Comparison of ENCODE assay signal across 27 cellular contexts in the genomic region with DNA sequence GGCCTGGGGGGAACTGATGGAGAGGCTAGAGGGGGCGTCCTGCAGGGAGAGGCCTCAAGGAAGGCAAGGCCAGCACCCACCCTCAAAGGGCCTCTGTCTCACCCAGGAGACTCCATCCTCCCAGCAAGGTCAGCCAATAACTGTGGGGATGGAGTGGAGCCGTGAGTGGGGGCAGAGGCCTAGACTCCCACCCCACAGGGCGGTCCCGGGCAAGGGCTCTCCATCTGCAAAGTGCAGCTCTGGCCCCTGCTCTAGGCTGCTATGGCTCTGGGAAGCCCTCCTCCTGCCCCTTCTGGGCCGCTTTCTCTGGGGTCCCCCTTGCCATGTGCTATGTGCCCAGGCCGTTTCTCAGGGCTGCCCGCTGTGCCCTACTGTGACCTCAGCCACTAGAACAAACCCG. TPM values are rescaled to one million over a fixed set of nuclear protein-coding genes. Genes with fewer than 3 reads are reported as not detected.
DNase-seq lines count a peak whose midpoint lies in the region; ATAC-seq, FAIRE-seq and TF ChIP-seq lines count a peak whose summit lies in the region.
"Had no signal": no experiment of that assay in that cellular context is flagged by ENCODE, and none has a peak within 500 bp of the region (broad histone marks: within the 10 kb centered on the region; RNA-seq: fewer than 3 reads in every experiment).

No MANE protein-coding gene starts in this region.

- H2AFZ ChIP-seq in HepG2 (ENCODE audit: low read length) = no peak overlapping the region
- H2AFZ ChIP-seq: hepatocyte had no signal

- TF ChIP-seq POLR2A in HepG2 (IDR thresholded peaks at IDR 0.05; ENCODE audit: insufficient read depth in 1 of 2, low read depth in 2 of 2, low read length in 2 of 2) = no peak

- CTCF ChIA-PET in RWPE1 (lab: Yijun Ruan, JAX) (interaction anchor here (2.1 kb wide), 1 partner anchor 53 kb away, joined by 10 read pairs; no protein-coding TSS in a partner anchor), HepG2 (lab: Yijun Ruan, JAX; ENCODE audit: low intra/inter-chr PET ratio, low total read pairs) (no interaction called here)

- in situ Hi-C loops in HepG2 (cut with HindIII; ENCODE audit: extremely low pct_ligation_motif_present, low pct_unique_long_range_greater_than_20kb) = no loop called here

- H3K4me1 ChIP-seq in left ventricle myocardium inferior (peaks cover 36% of the 10 kb centered on the region), HepG2 (ENCODE audit: insufficient read depth, low read length) (peaks cover 22% of the 10 kb centered on the region), thoracic aorta (ENCODE audit: control insufficient read depth in 1 of 2, low read depth in 2 of 2) (no peaks in the 10 kb centered on the region)
- H3K4me1 ChIP-seq: Peyer's patch, uterus had no signal

- ATAC-seq in HepG2 (no peak), thoracic aorta (ENCODE audit: insufficient number of reproducible peaks, low FRiP score, low read depth) (no peak), GM21529 (IDR thresholded peaks at IDR 0.05; ENCODE audit: unreplicated experiment) (no peak)
- ATAC-seq: activated T-cell treated with anti-CD3 and anti-CD28 coated beads, Interleukin-2, amount 50 U/mL, for 72 hours; esophagus mucosa had no signal

- H3K27ac ChIP-seq in left ventricle myocardium inferior (replicated peaks) = peak overlapping the region; percentile 44
- peak overlapping the region; percentile 68 for H3K27ac ChIP-seq in RWPE1
- no peak overlapping the region for H3K27ac ChIP-seq in HepG2 (ENCODE audit: extremely low read length, insufficient read depth, low read length)
- H3K27ac ChIP-seq in thoracic aorta = peak overlapping the region; percentile 21 to 34
- H3K27ac ChIP-seq: hepatocyte, Peyer's patch, uterus had no signal

- intact Hi-C loops in left ventricle myocardium inferior (cut with micrococcal nuclease) = no loop called here
- intact Hi-C loops in cardiac septum (cut with DNase I) = no loop called here
- intact Hi-C loops in HepG2 (cut with micrococcal nuclease; ENCODE audit: unreplicated experiment) = no loop called here

- no peaks in the 10 kb centered on the region for H3K79me2 ChIP-seq in HepG2 (ENCODE audit: insufficient read depth, low read length)
- H3K79me2 ChIP-seq: hepatocyte had no signal

- WGBS in HepG2 (ENCODE audit: low lambda C conversion rate) = 89% methylated on average over 8 of the region's 8 CpGs

- H3K27me3 ChIP-seq in left ventricle myocardium inferior (ENCODE audit: low read depth) = no peaks in the 10 kb centered on the region
- no peaks in the 10 kb centered on the region for H3K27me3 ChIP-seq in HepG2 (ENCODE audit: control insufficient read depth in 1 of 2, insufficient read depth in 2 of 2, low read length in 2 of 2)
- no peaks in the 10 kb centered on the region for H3K27me3 ChIP-seq in thoracic aorta (replicated peaks; ENCODE audit: insufficient read depth)
- H3K27me3 ChIP-seq: hepatocyte, Peyer's patch, uterus had no signal

- H4K20me1 ChIP-seq in HepG2 (ENCODE audit: insufficient read depth, low read length) = no peaks in the 10 kb centered on the region

- no peak overlapping the region for H3K4me3 ChIP-seq in left ventricle myocardium inferior
- H3K4me3 ChIP-seq in HepG2 (replicated peaks in 1 of 3; ENCODE audit: insufficient read depth in 1 of 3, low read depth in 2 of 3, low read length in 3 of 3) = no peak overlapping the region
- no peak overlapping the region for H3K4me3 ChIP-seq in thoracic aorta
- H3K4me3 ChIP-seq: hepatocyte, Peyer's patch, smooth muscle cell, uterus had no signal

- no peak for DNase-seq in left ventricle myocardium inferior
- no peak for DNase-seq in cardiac septum (ENCODE audit: low spot score)
- DNase-seq in RWPE1 (ENCODE audit: low spot score) = no peak
- no peak for DNase-seq in HepG2 (ENCODE audit: low spot score)
- DNase-seq in thoracic aorta (ENCODE audit: low spot score) = no peak
- no peak for DNase-seq in NCI-H146 (lab: John Stamatoyannopoulos, UW)
- no peak for DNase-seq in ureter (ENCODE audit: low spot score)
- DNase-seq: activated CD4-positive, CD25-positive, alpha-beta regulatory T cell; activated CD8-positive, alpha-beta memory T cell treated with anti-CD3 and anti-CD28 coated beads for 24 hours; activated naive CD4-positive, alpha-beta T cell treated with anti-CD3 and anti-CD28 coated beads for 36 hours; activated T-cell treated with anti-CD3 and anti-CD28 coated beads, Interleukin-2, amount 50 U/mL, for 72 hours; anterior cingulate cortex; EL; foreskin melanocyte; immature natural killer cell; NCI-H1436; NCI-H524; NK-92 treated with Interleukin-12 subunit alpha and Interleukin-12 subunit beta, amount 100 ng/mL, for 24 hours; stimulated activated CD4-positive, alpha-beta T cell treated with anti-CD3 and anti-CD28 coated beads, Interleukin-2, amount 100 ng/mL, for 48 hours; T-helper 9 cell; uterus had no signal

- no peak for TF ChIP-seq EP300 in HepG2 (IDR thresholded peaks at IDR 0.05; ENCODE audit: low read depth in 2 of 2, low read length in 2 of 2)
- TF ChIP-seq EP300 in HepG2 (CRISPR knock-in tag; IDR thresholded peaks at IDR 0.05; ENCODE audit: borderline replicate concordance) = no peak

- no peak for TF ChIP-seq RAD21 in HepG2 (CRISPR knock-in tag; IDR thresholded peaks at IDR 0.05)

- no peak for TF ChIP-seq CTCF in left ventricle myocardium inferior (IDR thresholded peaks at IDR 0.05; ENCODE audit: borderline replicate concordance)
- TF ChIP-seq CTCF in RWPE1 (conservative IDR thresholded peaks at IDR 0.05; ENCODE audit: low read depth) = no peak
- no peak for TF ChIP-seq CTCF in HepG2 (CRISPR knock-in tag; IDR thresholded peaks at IDR 0.05)
- no peak for TF ChIP-seq CTCF in thoracic aorta (IDR thresholded peaks at IDR 0.05)

- POLR2A ChIA-PET in RWPE1 (lab: Yijun Ruan, JAX; ENCODE audit: low non-redundant PET) = interaction anchor here (0.6 kb wide), 1 partner anchor 1984 kb away, joined by 3 read pairs; no protein-coding TSS in a partner anchor
- POLR2A ChIA-PET in HepG2 (lab: Yijun Ruan, JAX) = no interaction called here

- no peak for FAIRE-seq in HepG2 (lab: Jason Lieb, UNC)
- FAIRE-seq: D721Med had no signal

- H3K9me3 ChIP-seq in left ventricle myocardium inferior (replicated peaks) = no peaks in the 10 kb centered on the region
- H3K9me3 ChIP-seq in HepG2 (ENCODE audit: low read length) = no peaks in the 10 kb centered on the region
- no peaks in the 10 kb centered on the region for H3K9me3 ChIP-seq in thoracic aorta
- H3K9me3 ChIP-seq: Peyer's patch, uterus had no signal

- peaks cover 94% of the 10 kb centered on the region for H3K36me3 ChIP-seq in left ventricle myocardium inferior
- H3K36me3 ChIP-seq in HepG2 (replicated peaks in 1 of 2; ENCODE audit: control insufficient read depth in 1 of 2, insufficient read depth in 2 of 2, low read length in 2 of 2) = peaks cover 4 to 22% of the 10 kb centered on the region in 2 experiments; a peak in 3 of 5 replicates
- peaks cover 78% of the 10 kb centered on the region for H3K36me3 ChIP-seq in thoracic aorta
- H3K36me3 ChIP-seq: uterus had no signal

- H3K9ac ChIP-seq in HepG2 (ENCODE audit: insufficient read depth, low read depth, low read length) = no peak overlapping the region

- H3K4me2 ChIP-seq in HepG2 (ENCODE audit: low read depth, low read length) = no peak overlapping the region
- H3K4me2 ChIP-seq: hepatocyte, smooth muscle cell had no signal

- no TSS peak for BruUV-seq in HepG2 (replicated peaks; lab: Mats Ljungman, UMichigan)

RNA-seq across cellular contexts. Expression of gene FPGS, which starts 14.0 kb away (rescaled TPM):
- total RNA-seq in left ventricle myocardium inferior = 38.0 TPM
- total RNA-seq in cardiac septum = 36.5 TPM
- 20.3 and 35.6 TPM in 2 replicates for total RNA-seq in HepG2 (2016; rRNA removed; fragmentation: Illumina TruSeq; extraction: Trizol)
- total RNA-seq in HepG2 (2016; cell fraction: cytosol; rRNA removed; fragmentation: Illumina TruSeq; extraction: Trizol; ENCODE audit: low read depth) = 7.4 and 10.3 TPM in 2 replicates
- 18.5 and 37.2 TPM in 2 replicates for total RNA-seq in HepG2 (2016; cell fraction: insoluble cytoplasmic fraction; rRNA removed; fragmentation: Illumina TruSeq; extraction: Trizol)
- 18.1 and 18.9 TPM in 2 replicates for total RNA-seq in HepG2 (2016; cell fraction: membrane; rRNA removed; fragmentation: Illumina TruSeq; extraction: Trizol)
- 26.8 and 31.7 TPM in 2 replicates for total RNA-seq in HepG2 (2016; cell fraction: nucleus; rRNA removed; fragmentation: Illumina TruSeq; extraction: Trizol)
- 36.8 and 41.3 TPM in 2 replicates for polyA plus RNA-seq in HepG2 (2011; rRNA removed)
- polyA plus RNA-seq in HepG2 (2011; cell fraction: cytosol; rRNA removed) = 20.2 and 34.2 TPM in 2 replicates
- 102 and 128 TPM in 2 replicates for polyA plus RNA-seq in HepG2 (2011; cell fraction: nucleus; rRNA removed)
- 16.9 and 23.2 TPM in 2 replicates for polyA plus RNA-seq in HepG2 (2012)
- 8.3 and 9.4 TPM in 2 replicates for polyA plus RNA-seq in HepG2 (2016; cell fraction: cytosol; fragmentation: Illumina TruSeq; extraction: Trizol; ENCODE audit: low read depth)
- 21.4 and 32.6 TPM in 2 replicates for polyA plus RNA-seq in HepG2 (2016; cell fraction: insoluble cytoplasmic fraction; fragmentation: Illumina TruSeq; extraction: Trizol; ENCODE audit: low read depth)
- polyA plus RNA-seq in HepG2 (2016; cell fraction: membrane; fragmentation: Illumina TruSeq; extraction: Trizol; ENCODE audit: low read depth) = 12.8 and 13.0 TPM in 2 replicates
- 68.3 and 83.1 TPM in 2 replicates for polyA plus RNA-seq in HepG2 (2016; cell fraction: nucleus; fragmentation: Illumina TruSeq; extraction: Trizol; ENCODE audit: insufficient read depth, low read depth)
- polyA minus RNA-seq in HepG2 (2011; rRNA and poly(A)+ RNA removed; ENCODE audit: low replicate concordance) = 71.8 and 195 TPM in 2 replicates
- polyA minus RNA-seq in HepG2 (2011; cell fraction: cytosol; rRNA and poly(A)+ RNA removed) = 13.5 and 19.9 TPM in 2 replicates
- 25.4 and 26.6 TPM in 2 replicates for polyA minus RNA-seq in HepG2 (2011; cell fraction: nucleus; rRNA and poly(A)+ RNA removed)
- total RNA-seq in thoracic aorta = 100 to 1,000 TPM; 119 to 136 TPM
- 115 TPM for total RNA-seq in ureter

RNA-seq across cellular contexts. Expression of gene CDK9, which starts 30.9 kb away (rescaled TPM):
- total RNA-seq in left ventricle myocardium inferior (46.4 TPM), cardiac septum (48.7 TPM), HepG2 (2016; rRNA removed; fragmentation: Illumina TruSeq; extraction: Trizol) (16.8 TPM in 2 replicates), thoracic aorta (100 to 1,000 TPM; 104 to 111 TPM), ureter (81.0 TPM)
- total RNA-seq in HepG2 (2016; cell fraction: cytosol; rRNA removed; fragmentation: Illumina TruSeq; extraction: Trizol; ENCODE audit: low read depth) = 5.3 and 6.3 TPM in 2 replicates
- total RNA-seq in HepG2 (2016; cell fraction: insoluble cytoplasmic fraction; rRNA removed; fragmentation: Illumina TruSeq; extraction: Trizol) = 14.3 and 15.5 TPM in 2 replicates
- 13.1 and 13.7 TPM in 2 replicates for total RNA-seq in HepG2 (2016; cell fraction: membrane; rRNA removed; fragmentation: Illumina TruSeq; extraction: Trizol)
- 13.7 and 14.2 TPM in 2 replicates for total RNA-seq in HepG2 (2016; cell fraction: nucleus; rRNA removed; fragmentation: Illumina TruSeq; extraction: Trizol)
- polyA plus RNA-seq in HepG2 (2011; rRNA removed) = 21.5 and 26.1 TPM in 2 replicates
- polyA plus RNA-seq in HepG2 (2011; cell fraction: cytosol; rRNA removed) = 16.1 and 24.8 TPM in 2 replicates
- polyA plus RNA-seq in HepG2 (2011; cell fraction: nucleus; rRNA removed) = 85.3 and 97.2 TPM in 2 replicates
- polyA plus RNA-seq in HepG2 (2012) = 18.5 and 23.5 TPM in 2 replicates
- polyA plus RNA-seq in HepG2 (2016; cell fraction: cytosol; fragmentation: Illumina TruSeq; extraction: Trizol; ENCODE audit: low read depth) = 7.2 and 7.8 TPM in 2 replicates
- 21.4 and 33.5 TPM in 2 replicates for polyA plus RNA-seq in HepG2 (2016; cell fraction: insoluble cytoplasmic fraction; fragmentation: Illumina TruSeq; extraction: Trizol; ENCODE audit: low read depth)
- polyA plus RNA-seq in HepG2 (2016; cell fraction: membrane; fragmentation: Illumina TruSeq; extraction: Trizol; ENCODE audit: low read depth) = 10.9 and 12.8 TPM in 2 replicates
- 35.3 and 35.6 TPM in 2 replicates for polyA plus RNA-seq in HepG2 (2016; cell fraction: nucleus; fragmentation: Illumina TruSeq; extraction: Trizol; ENCODE audit: insufficient read depth, low read depth)
- 47.9 and 105 TPM in 2 replicates for polyA minus RNA-seq in HepG2 (2011; rRNA and poly(A)+ RNA removed; ENCODE audit: low replicate concordance)
- polyA minus RNA-seq in HepG2 (2011; cell fraction: cytosol; rRNA and poly(A)+ RNA removed) = 13.9 and 18.8 TPM in 2 replicates
- 27.6 and 29.4 TPM in 2 replicates for polyA minus RNA-seq in HepG2 (2011; cell fraction: nucleus; rRNA and poly(A)+ RNA removed)

RNA-seq across cellular contexts. Expression of gene ENG, which starts 37.7 kb away (rescaled TPM):
- total RNA-seq in left ventricle myocardium inferior = 139 TPM
- total RNA-seq in cardiac septum = 244 TPM
- total RNA-seq in HepG2 (2016; rRNA removed; fragmentation: Illumina TruSeq; extraction: Trizol) = 0.02 TPM in 1 of 2 replicates, not detected in the other
- not detected in 2 replicates for total RNA-seq in HepG2 (2016; cell fraction: cytosol; rRNA removed; fragmentation: Illumina TruSeq; extraction: Trizol; ENCODE audit: low read depth)
- 0.07 and 0.17 TPM in 2 replicates for total RNA-seq in HepG2 (2016; cell fraction: insoluble cytoplasmic fraction; rRNA removed; fragmentation: Illumina TruSeq; extraction: Trizol)
- 0.07 and 0.22 TPM in 2 replicates for total RNA-seq in HepG2 (2016; cell fraction: membrane; rRNA removed; fragmentation: Illumina TruSeq; extraction: Trizol)
- total RNA-seq in HepG2 (2016; cell fraction: nucleus; rRNA removed; fragmentation: Illumina TruSeq; extraction: Trizol) = 0.25 TPM in 1 of 2 replicates, not detected in the other
- polyA plus RNA-seq in HepG2 (2011; rRNA removed) = 1.1 and 1.4 TPM in 2 replicates
- polyA plus RNA-seq in HepG2 (2011; cell fraction: cytosol; rRNA removed) = 0.82 and 1.1 TPM in 2 replicates
- 2.1 and 2.3 TPM in 2 replicates for polyA plus RNA-seq in HepG2 (2011; cell fraction: nucleus; rRNA removed)
- polyA plus RNA-seq in HepG2 (2012) = 1.4 and 1.5 TPM in 2 replicates
- polyA plus RNA-seq in HepG2 (2016; cell fraction: cytosol; fragmentation: Illumina TruSeq; extraction: Trizol; ENCODE audit: low read depth) = not detected in 2 replicates
- 0.08 TPM in 1 of 2 replicates, not detected in the other for polyA plus RNA-seq in HepG2 (2016; cell fraction: insoluble cytoplasmic fraction; fragmentation: Illumina TruSeq; extraction: Trizol; ENCODE audit: low read depth)
- polyA plus RNA-seq in HepG2 (2016; cell fraction: membrane; fragmentation: Illumina TruSeq; extraction: Trizol; ENCODE audit: low read depth) = 0.06 and 0.13 TPM in 2 replicates
- 0.20 and 0.22 TPM in 2 replicates for polyA plus RNA-seq in HepG2 (2016; cell fraction: nucleus; fragmentation: Illumina TruSeq; extraction: Trizol; ENCODE audit: insufficient read depth, low read depth)
- polyA minus RNA-seq in HepG2 (2011; rRNA and poly(A)+ RNA removed; ENCODE audit: low replicate concordance) = 1.2 and 26.5 TPM in 2 replicates
- 0.30 and 0.62 TPM in 2 replicates for polyA minus RNA-seq in HepG2 (2011; cell fraction: cytosol; rRNA and poly(A)+ RNA removed)
- 0.75 and 0.90 TPM in 2 replicates for polyA minus RNA-seq in HepG2 (2011; cell fraction: nucleus; rRNA and poly(A)+ RNA removed)
- total RNA-seq in thoracic aorta = 100 to 1,000 TPM; 239 to 268 TPM
- 83.6 TPM for total RNA-seq in ureter

RNA-seq across cellular contexts. Expression of gene SH2D3C, which starts 38.3 kb away (rescaled TPM):
- 18.2 TPM for total RNA-seq in left ventricle myocardium inferior
- total RNA-seq in cardiac septum = 16.0 TPM
- total RNA-seq in HepG2 (2016; rRNA removed; fragmentation: Illumina TruSeq; extraction: Trizol) = not detected in 2 replicates
- total RNA-seq in HepG2 (2016; cell fraction: cytosol; rRNA removed; fragmentation: Illumina TruSeq; extraction: Trizol; ENCODE audit: low read depth) = not detected in 2 replicates
- total RNA-seq in HepG2 (2016; cell fraction: insoluble cytoplasmic fraction; rRNA removed; fragmentation: Illumina TruSeq; extraction: Trizol) = not detected in 2 replicates
- total RNA-seq in HepG2 (2016; cell fraction: membrane; rRNA removed; fragmentation: Illumina TruSeq; extraction: Trizol) = not detected in 2 replicates
- total RNA-seq in HepG2 (2016; cell fraction: nucleus; rRNA removed; fragmentation: Illumina TruSeq; extraction: Trizol) = not detected in 2 replicates
- polyA plus RNA-seq in HepG2 (2011; rRNA removed) = not detected in 2 replicates
- polyA plus RNA-seq in HepG2 (2011; cell fraction: cytosol; rRNA removed) = 0.03 TPM in 1 of 2 replicates, not detected in the other
- polyA plus RNA-seq in HepG2 (2011; cell fraction: nucleus; rRNA removed) = not detected in 2 replicates
- polyA plus RNA-seq in HepG2 (2012) = 0.19 TPM in 1 of 2 replicates, not detected in the other
- not detected in 2 replicates for polyA plus RNA-seq in HepG2 (2016; cell fraction: cytosol; fragmentation: Illumina TruSeq; extraction: Trizol; ENCODE audit: low read depth)
- not detected in 2 replicates for polyA plus RNA-seq in HepG2 (2016; cell fraction: insoluble cytoplasmic fraction; fragmentation: Illumina TruSeq; extraction: Trizol; ENCODE audit: low read depth)
- not detected in 2 replicates for polyA plus RNA-seq in HepG2 (2016; cell fraction: membrane; fragmentation: Illumina TruSeq; extraction: Trizol; ENCODE audit: low read depth)
- not detected in 2 replicates for polyA plus RNA-seq in HepG2 (2016; cell fraction: nucleus; fragmentation: Illumina TruSeq; extraction: Trizol; ENCODE audit: insufficient read depth, low read depth)
- polyA minus RNA-seq in HepG2 (2011; rRNA and poly(A)+ RNA removed; ENCODE audit: low replicate concordance) = 0.20 and 0.84 TPM in 2 replicates
- polyA minus RNA-seq in HepG2 (2011; cell fraction: cytosol; rRNA and poly(A)+ RNA removed) = not detected in 2 replicates
- polyA minus RNA-seq in HepG2 (2011; cell fraction: nucleus; rRNA and poly(A)+ RNA removed) = not detected in 2 replicates
- total RNA-seq in thoracic aorta = 10 to 100 TPM in 1 of 2 donors, 1 to 10 TPM in 1; 5.3 to 13.1 TPM
- total RNA-seq in ureter = 15.7 TPM
- total RNA-seq: smooth muscle cell had no signal

Comparison
In these comparisons a context has a peak if more than half of its experiments do, and no peak if none do; other contexts are left out.
1. RNA of gene ENG, which starts 37.7 kb away (total RNA-seq): 239 to 268 TPM in thoracic aorta, 244 TPM in cardiac septum (single experiment), 139 TPM in left ventricle myocardium inferior (single experiment) and 83.6 TPM in ureter (single experiment); 0.02 to 0.25 TPM in HepG2; every median in the first group is over 10 times any median in the second.